Comparison of ENCODE assay signal across 15 cellular contexts in genomic region chrX:7462110-7462509, GRCh38.
DNase-seq lines count a peak whose midpoint lies in the region; ATAC-seq, FAIRE-seq and TF ChIP-seq lines count a peak whose summit lies in the region.
"Had no signal": no experiment of that assay in that cellular context is flagged by ENCODE, and none has a peak within 500 bp of the region (broad histone marks: within the 10 kb centered on the region; RNA-seq: fewer than 3 reads in every experiment).

No MANE protein-coding gene starts in this region.

- H3K4me2 ChIP-seq in H1 (ENCODE audit: insufficient read depth in 1 of 2, low read depth in 2 of 2, low read length in 2 of 2) = peak overlapping the region; percentile 8 to 14; a peak in 2 of 4 replicates

- H3K23me2 ChIP-seq in H1 (ENCODE audit: low read depth, low read length) = no peaks in the 10 kb centered on the region

- no peak for TF ChIP-seq EP300 in H1 (IDR thresholded peaks at IDR 0.05; ENCODE audit: borderline replicate concordance in 1 of 2, low read depth in 2 of 2, low read length in 2 of 2)

- H3K9ac ChIP-seq in H1 (replicated peaks in 1 of 4; ENCODE audit: extremely low read depth in 1 of 4, low read depth in 3 of 4, low read length in 3 of 4) = no peak overlapping the region

- no peak overlapping the region for H3K4me3 ChIP-seq in H7 (ENCODE audit: insufficient read depth, low read depth, low read length)
- no peak overlapping the region for H3K4me3 ChIP-seq in H1 (ENCODE audit: extremely low read depth in 1 of 4, insufficient read depth in 2 of 4, low read depth in 3 of 4, low read length in 4 of 4)

- no peak overlapping the region for H4K5ac ChIP-seq in H1 (ENCODE audit: insufficient read length, low read depth, low read length)

- H3K79me1 ChIP-seq in H1 (ENCODE audit: low read depth, low read length) = no peaks in the 10 kb centered on the region

- peaks cover 16% of the 10 kb centered on the region for H3K9me3 Mint-ChIP-seq in progenitor cell of endocrine pancreas (ENCODE audit: low read depth)
- H3K9me3 Mint-ChIP-seq in activated CD4-positive, alpha-beta memory T cell treated with anti-CD3 and anti-CD28 coated beads, Interleukin-2, amount 10 ng/mL, durations not matched to agents 7 days and 5 days = peaks cover 6% of the 10 kb centered on the region

- no peaks in the 10 kb centered on the region for H3K9me3 ChIP-seq in H1 (ENCODE audit: insufficient read depth in 2 of 2, low read depth in 1 of 2, low read length in 1 of 2)
- H3K9me3 ChIP-seq: Caco-2 had no signal

- no peak overlapping the region for H2BK20ac ChIP-seq in H1 (ENCODE audit: low read length)

- DNase-seq in H7 (peak; percentile 3), NCI-H146 treated with DMSO at 0.1 percent for 48 hours (lab: John Stamatoyannopoulos, UW; ENCODE audit: unreplicated experiment) (peak; percentile 28), H1 (ENCODE audit: low read depth in 1 of 2, low spot score in 2 of 2) (peak in 1 of 2 experiments; percentile 1), progenitor cell of endocrine pancreas (ENCODE audit: low spot score, unreplicated experiment) (no peak), NK-92 (lab: John Stamatoyannopoulos, UW; ENCODE audit: unreplicated experiment) (no peak)
- DNase-seq in activated CD4-positive, alpha-beta memory T cell treated with anti-CD3 and anti-CD28 coated beads, Interleukin-2, amount 10 ng/mL, durations not matched to agents 7 days and 5 days = no peak
- DNase-seq: Caco-2; CD8-positive, alpha-beta memory T cell; DND-41; GF-D8; KG1 had no signal

- H3K27ac ChIP-seq in H1 (ENCODE audit: low read depth, low read length) = no peak overlapping the region

- H3K27ac Mint-ChIP-seq in progenitor cell of endocrine pancreas = peak overlapping the region; percentile 80
- no peak overlapping the region for H3K27ac Mint-ChIP-seq in activated CD4-positive, alpha-beta memory T cell treated with anti-CD3 and anti-CD28 coated beads, Interleukin-2, amount 10 ng/mL, durations not matched to agents 7 days and 5 days
- H3K27ac Mint-ChIP-seq: CD8-positive, alpha-beta memory T cell; IgD-negative memory B cell had no signal

- POLR2A ChIA-PET in H1 (lab: Charles Lee; ENCODE audit: partially characterized antibody) = no interaction called here
- POLR2A ChIA-PET in activated CD4-positive, alpha-beta memory T cell treated with anti-CD3 and anti-CD28 coated beads, Interleukin-2, amount 10 ng/mL, durations not matched to agents 7 days and 5 days (lab: Charles Lee) = no interaction called here

- no peak for TF ChIP-seq RAD21 in H1 (IDR thresholded peaks at IDR 0.05 in 1 of 2, conservative IDR thresholded peaks at IDR 0.05 in 1 of 2; ENCODE audit: low read depth in 2 of 2, low read length in 2 of 2)

- peaks cover 18% of the 10 kb centered on the region for H3K4me1 Mint-ChIP-seq in progenitor cell of endocrine pancreas (ENCODE audit: low read depth)
- H3K4me1 Mint-ChIP-seq in activated CD4-positive, alpha-beta memory T cell treated with anti-CD3 and anti-CD28 coated beads, Interleukin-2, amount 10 ng/mL, durations not matched to agents 7 days and 5 days = no peaks in the 10 kb centered on the region
- H3K4me1 Mint-ChIP-seq: CD8-positive, alpha-beta memory T cell; IgD-negative memory B cell had no signal

- no peak overlapping the region for H3K56ac ChIP-seq in H1 (replicated peaks; ENCODE audit: insufficient read length, low read depth, low read length)

- H2BK15ac ChIP-seq in H1 (ENCODE audit: low read length) = no peak overlapping the region

- no peaks in the 10 kb centered on the region for H3K79me2 ChIP-seq in H1 (ENCODE audit: control insufficient read depth in 1 of 2, insufficient read depth in 2 of 2, low read length in 2 of 2)

- H3K4me3 Mint-ChIP-seq in progenitor cell of endocrine pancreas (ENCODE audit: low read depth) = no peak overlapping the region
- H3K4me3 Mint-ChIP-seq in activated CD4-positive, alpha-beta memory T cell treated with anti-CD3 and anti-CD28 coated beads, Interleukin-2, amount 10 ng/mL, durations not matched to agents 7 days and 5 days = no peak overlapping the region
- H3K4me3 Mint-ChIP-seq: CD8-positive, alpha-beta memory T cell; IgD-negative memory B cell had no signal

- WGBS in H1 (ENCODE audit: extremely low coverage in 1 of 2, insufficient coverage in 1 of 2, insufficient read length in 1 of 2, insufficient replicate concordance in 2 of 2, low coverage in 1 of 2, low lambda C conversion rate in 2 of 2, missing lambda C conversion rate in 1 of 2), 2 experiments = 46% methylated on average over 6 of the region's 6 CpGs; no CpG with 5 or more reads in 1 of the 2 experiments

- H3K4ac ChIP-seq in H1 (replicated peaks; ENCODE audit: insufficient read length, low read depth, low read length) = no peak overlapping the region

- no peaks in the 10 kb centered on the region for H4K20me1 ChIP-seq in H1 (replicated peaks in 1 of 2; ENCODE audit: control insufficient read depth in 1 of 2, insufficient read depth in 2 of 2, low read length in 2 of 2)

- TF ChIP-seq CTCF in H1 (IDR thresholded peaks at IDR 0.05; ENCODE audit: control extremely low read depth in 1 of 3, insufficient read depth in 1 of 3, low read depth in 1 of 3, low read length in 3 of 3) = no peak
- TF ChIP-seq CTCF in progenitor cell of endocrine pancreas (IDR thresholded peaks at IDR 0.05; ENCODE audit: unreplicated experiment) = no peak

- no peak overlapping the region for H4K91ac ChIP-seq in H1 (replicated peaks; ENCODE audit: insufficient read length, low read length)

- H2BK12ac ChIP-seq in H1 (ENCODE audit: low read depth, low read length) = no peak overlapping the region

- H3K23ac ChIP-seq in H1 (ENCODE audit: insufficient read length) = no peak overlapping the region

- H4K8ac ChIP-seq in H1 (ENCODE audit: extremely low read depth, insufficient read depth, low read length) = no peak overlapping the region

- H3K36me3 Mint-ChIP-seq in progenitor cell of endocrine pancreas (ENCODE audit: insufficient read depth) = peaks cover 7% of the 10 kb centered on the region
- H3K36me3 Mint-ChIP-seq in activated CD4-positive, alpha-beta memory T cell treated with anti-CD3 and anti-CD28 coated beads, Interleukin-2, amount 10 ng/mL, durations not matched to agents 7 days and 5 days (ENCODE audit: low read depth) = no peaks in the 10 kb centered on the region

- H3K36me3 ChIP-seq in H7 (replicated peaks; ENCODE audit: control insufficient read depth, insufficient read depth, low read length) (no peaks in the 10 kb centered on the region), H1 (ENCODE audit: control insufficient read depth in 2 of 4, insufficient read depth in 4 of 4, low read length in 3 of 4) (no peaks in the 10 kb centered on the region)

- H3K14ac ChIP-seq in H1 (ENCODE audit: insufficient read length) = no peak overlapping the region

- no peak overlapping the region for H3K18ac ChIP-seq in H1 (ENCODE audit: extremely low read depth, low read length)

- no peaks in the 10 kb centered on the region for H3K27me3 Mint-ChIP-seq in progenitor cell of endocrine pancreas
- H3K27me3 Mint-ChIP-seq in activated CD4-positive, alpha-beta memory T cell treated with anti-CD3 and anti-CD28 coated beads, Interleukin-2, amount 10 ng/mL, durations not matched to agents 7 days and 5 days = no peaks in the 10 kb centered on the region
- H3K27me3 Mint-ChIP-seq: IgD-negative memory B cell had no signal

- ATAC-seq in GM19324 (IDR thresholded peaks at IDR 0.05; ENCODE audit: low FRiP score, unreplicated experiment) = no peak
- ATAC-seq in HG03571 (IDR thresholded peaks at IDR 0.05; ENCODE audit: unreplicated experiment) = no peak

- peaks cover 0 to 4% (median 0%) of the 10 kb centered on the region in 4 experiments; a peak in 2 of 7 replicates for H3K4me1 ChIP-seq in H1 (replicated peaks in 1 of 4; ENCODE audit: control insufficient read depth in 3 of 4, insufficient read depth in 4 of 4, low read length in 3 of 4)
- H3K4me1 ChIP-seq: Caco-2 had no signal

- FAIRE-seq in H1 (lab: Jason Lieb, UNC) = peak; percentile 52
- FAIRE-seq: GM19239 had no signal

- no peak overlapping the region for H2BK120ac ChIP-seq in H1 (replicated peaks; ENCODE audit: low read depth, low read length)

- CTCF ChIA-PET in H1 (lab: Charles Lee; ENCODE audit: partially characterized antibody) = no interaction called here
- CTCF ChIA-PET in activated CD4-positive, alpha-beta memory T cell treated with anti-CD3 and anti-CD28 coated beads, Interleukin-2, amount 10 ng/mL, durations not matched to agents 7 days and 5 days (lab: Charles Lee) = no interaction called here

- H2BK5ac ChIP-seq in H1 (ENCODE audit: low read depth, low read length) = no peak overlapping the region

- H3K27me3 ChIP-seq in H7 (ENCODE audit: control insufficient read depth, insufficient read depth, low read length) (no peaks in the 10 kb centered on the region), H1 (replicated peaks in 1 of 4; ENCODE audit: control insufficient read depth in 3 of 4, extremely low read depth in 1 of 4, insufficient read depth in 3 of 4, low read length in 3 of 4) (no peaks in the 10 kb centered on the region)

- no peak overlapping the region for H2AFZ ChIP-seq in H1 (ENCODE audit: low read length)

- no peak overlapping the region for H2AK5ac ChIP-seq in H1 (ENCODE audit: low read depth, low read length)

- TF ChIP-seq POLR2A in H1 (IDR thresholded peaks at IDR 0.05; ENCODE audit: control extremely low read depth in 1 of 2, low read depth in 2 of 2, low read length in 2 of 2) = no peak

TF ChIP-seq in H1, 55 proteins besides CTCF, POLR2A, EP300 and RAD21:
- TF ChIP-seq KDM1A (IDR thresholded peaks at IDR 0.05; ENCODE audit: borderline replicate concordance, low read length) (no peak), KDM5A (IDR thresholded peaks at IDR 0.05; ENCODE audit: low read length) (no peak), SRF (IDR thresholded peaks at IDR 0.05; ENCODE audit: low read depth, low read length) (no peak), CREB1 (IDR thresholded peaks at IDR 0.05) (no peak), TCF12 (IDR thresholded peaks at IDR 0.05; ENCODE audit: low read depth, low read length) (no peak), MAX (IDR thresholded peaks at IDR 0.05) (no peak), RBBP5 (IDR thresholded peaks at IDR 0.05; ENCODE audit: borderline replicate concordance, low read depth, low read length) (no peak), TEAD4 (IDR thresholded peaks at IDR 0.05; ENCODE audit: low read depth, low read length) (no peak), CBX5 (IDR thresholded peaks at IDR 0.05; ENCODE audit: low read depth, low read length) (no peak), EGR1 (IDR thresholded peaks at IDR 0.05; ENCODE audit: borderline replicate concordance, low read depth, low read length) (no peak), SUZ12 (IDR thresholded peaks at IDR 0.05; ENCODE audit: low read length) (no peak), BCL11A (IDR thresholded peaks at IDR 0.05; ENCODE audit: low read depth in 2 of 2, low read length in 2 of 2) (no peak), PHF8 (conservative IDR thresholded peaks at IDR 0.05; ENCODE audit: low read depth, low read length) (no peak)
TF ChIP-seq in H1: peak in this region for 0.

Comparison
In these comparisons a context has a peak if more than half of its experiments do, and no peak if none do; other contexts are left out.
1. DNase-seq: peak in H7 (single experiment) and NCI-H146 treated with DMSO at 0.1 percent for 48 hours (single experiment); none in progenitor cell of endocrine pancreas (single experiment), NK-92 (single experiment) and activated CD4-positive, alpha-beta memory T cell treated with anti-CD3 and anti-CD28 coated beads, Interleukin-2, amount 10 ng/mL, durations not matched to agents 7 days and 5 days (single experiment).